ENCODE assay signal across 8 cellular contexts in genomic region chr13:114065141-114065925, GRCh38.
DNase-seq lines count a peak whose midpoint lies in the region; ATAC-seq and TF ChIP-seq lines count a peak whose summit lies in the region.

No MANE protein-coding gene starts in this region.

- H3K9me3 ChIP-seq in KOPT-K1 (ENCODE audit: insufficient read depth, low read length, poor library complexity, severe bottlenecking) = no peaks in the 10 kb centered on the region
- H3K9me3 ChIP-seq in adrenal gland (replicated peaks in 1 of 3) = no peaks in the 10 kb centered on the region
- H3K9me3 ChIP-seq in heart right ventricle = no peaks in the 10 kb centered on the region

- POLR2A ChIA-PET in T-cell (lab: Charles Lee) = interaction anchor here in 1 of 2 donors (0.7 to 1.1 kb wide), 2 partner anchors 28 to 1046 kb away, joined by 3 read pairs; no protein-coding TSS in a partner anchor

- H3K4me3 Mint-ChIP-seq in T-cell (peak overlapping the region; percentile 75 to 79 (median 79)), progenitor cell of endocrine pancreas (ENCODE audit: low read depth) (no peak overlapping the region), type B pancreatic cell (peak overlapping the region; percentile 81)

- H3K36me3 Mint-ChIP-seq in T-cell (peaks cover 6% of the 10 kb centered on the region), progenitor cell of endocrine pancreas (ENCODE audit: insufficient read depth) (no peaks in the 10 kb centered on the region), type B pancreatic cell (no peaks in the 10 kb centered on the region)

- WGBS in adrenal gland, 4 donors = 1 to 16% (median 9%) methylated on average over 15 to 25 of the region's 25 CpGs
- WGBS in heart right ventricle, 2 donors = 31 to 36% methylated on average over 24 to 25 of the region's 25 CpGs

- H3K4me1 ChIP-seq in adrenal gland (replicated peaks in 1 of 2) = peaks cover 34 to 62% of the 10 kb centered on the region in 2 donors
- peaks cover 12 to 77% (median 54%) of the 10 kb centered on the region in 9 donors for H3K4me1 ChIP-seq in heart right ventricle

- intact Hi-C loops in adrenal gland (cut with DNase I) = no loop called here
- intact Hi-C loops in heart right ventricle (cut with DNase I) = loop anchor here in 7 of 10 donors (5.0 to 10.0 kb wide), 6 partner anchors 38 to 71 kb away; partner anchors contain the start of gene RASA3 (in 3 of the 7)

- H3K36me3 ChIP-seq in KOPT-K1 (ENCODE audit: insufficient read depth, low read length) (peaks cover 7% of the 10 kb centered on the region), adrenal gland (replicated peaks in 1 of 2) (no peaks in the 10 kb centered on the region), heart right ventricle (peaks cover 0 to 3% (median 0%) of the 10 kb centered on the region in 9 donors)

- peaks cover 69 to 70% (median 69%) of the 10 kb centered on the region in 3 donors for H3K4me1 Mint-ChIP-seq in T-cell
- H3K4me1 Mint-ChIP-seq in progenitor cell of endocrine pancreas (ENCODE audit: low read depth) = peaks cover 17% of the 10 kb centered on the region
- peaks cover 40% of the 10 kb centered on the region for H3K4me1 Mint-ChIP-seq in type B pancreatic cell (ENCODE audit: unreplicated experiment)

- CTCF ChIA-PET in T-cell (lab: Charles Lee) = interaction anchor here (0.6 to 1.0 kb wide), 3 partner anchors 45 to 158 kb away, joined by 3 to 6 read pairs (median 3); no protein-coding TSS in a partner anchor

- H3K27me3 Mint-ChIP-seq in T-cell = no peaks in the 10 kb centered on the region
- peaks cover 4% of the 10 kb centered on the region for H3K27me3 Mint-ChIP-seq in progenitor cell of endocrine pancreas
- no peaks in the 10 kb centered on the region for H3K27me3 Mint-ChIP-seq in type B pancreatic cell

- H3K27ac Mint-ChIP-seq in T-cell (peak overlapping the region; percentile 97 to 99), progenitor cell of endocrine pancreas (peak overlapping the region; percentile 82), type B pancreatic cell (peak overlapping the region; percentile 87)

- peak; percentile 89 for DNase-seq in Ammon's horn (ENCODE audit: low spot score)
- peak; percentile 71 for DNase-seq in GM20000 (ENCODE audit: low spot score)
- DNase-seq in T-cell = peak; percentile 30 to 79 (median 50)
- DNase-seq in adrenal gland = peak; percentile 81 to 93 (median 92)
- peak; percentile 82 to 84 for DNase-seq in heart right ventricle
- DNase-seq in progenitor cell of endocrine pancreas (ENCODE audit: low spot score, unreplicated experiment) = no peak
- no peak for DNase-seq in type B pancreatic cell (ENCODE audit: extremely low spot score, unreplicated experiment)

- H3K27ac ChIP-seq in KOPT-K1 (ENCODE audit: low read depth, low read length, poor library complexity, severe bottlenecking) = peak overlapping the region; percentile 60
- peak overlapping the region; percentile 74 to 98 (median 95) for H3K27ac ChIP-seq in adrenal gland
- H3K27ac ChIP-seq in heart right ventricle = peak overlapping the region; percentile 74 to 98 (median 90)

- peak; percentile 59 to 81 (median 78) for ATAC-seq in T-cell (replicated peaks in 1 of 4)
- ATAC-seq in heart right ventricle = peak; percentile 88 to 94 (median 90)

- H3K27me3 ChIP-seq in adrenal gland (no peaks in the 10 kb centered on the region), heart right ventricle (no peaks in the 10 kb centered on the region)

- TF ChIP-seq CTCF in GM20000 (IDR thresholded peaks at IDR 0.05; ENCODE audit: extremely low read depth, missing control alignments) (no peak), adrenal gland (IDR thresholded peaks at IDR 0.05) (no peak), heart right ventricle (IDR thresholded peaks at IDR 0.05) (no peak), progenitor cell of endocrine pancreas (IDR thresholded peaks at IDR 0.05; ENCODE audit: unreplicated experiment) (no peak), type B pancreatic cell (conservative IDR thresholded peaks at IDR 0.05) (no peak)

- peak overlapping the region in 2 of 4 donors; percentile 12 to 38 for H3K4me3 ChIP-seq in adrenal gland
- H3K4me3 ChIP-seq in heart right ventricle = peak overlapping the region in 8 of 10 donors; percentile 16 to 49 (median 40)

- H3K9me3 Mint-ChIP-seq in T-cell (no peaks in the 10 kb centered on the region), progenitor cell of endocrine pancreas (ENCODE audit: low read depth) (no peaks in the 10 kb centered on the region), type B pancreatic cell (no peaks in the 10 kb centered on the region)

- TF ChIP-seq POLR2A in adrenal gland (IDR thresholded peaks at IDR 0.05) = peak in 1 of 2 donors; percentile 68

Comparison
In these comparisons a context has a peak if more than half of its experiments do, and no peak if none do; other contexts are left out.
1. DNase-seq: peak in Ammon's horn (single experiment), GM20000 (single experiment), T-cell (34 of 34), adrenal gland (7 of 7) and heart right ventricle (2 of 2); none in progenitor cell of endocrine pancreas (single experiment) and type B pancreatic cell (single experiment).
2. intact Hi-C loops: an anchor here in heart right ventricle (5.0 to 10.0 kb wide); none called in adrenal gland.
3. Peak in every context shown above with its lines, with median percentiles within 50 percentile points of each other: H3K27ac ChIP-seq and H3K27ac Mint-ChIP-seq.